18 cellular contexts compared by ENCODE assay signal in genomic region chr17:31051517-31051916, GRCh38. TPM values are rescaled to one million over a fixed set of nuclear protein-coding genes. Genes with fewer than 3 reads are reported as not detected.
DNase-seq lines count a peak whose midpoint lies in the region; ATAC-seq, FAIRE-seq and TF ChIP-seq lines count a peak whose summit lies in the region.
"Had no signal": no experiment of that assay in that cellular context is flagged by ENCODE, and none has a peak within 500 bp of the region (broad histone marks: within the 10 kb centered on the region; RNA-seq: fewer than 3 reads in every experiment).

No MANE protein-coding gene starts in this region.

- FAIRE-seq in GM19239 (lab: Jason Lieb, UNC): peak; percentile 14
- FAIRE-seq: colon had no signal

- DNase-seq in GM19239 (ENCODE audit: insufficient read length, low spot score) (no peak), esophagus squamous epithelium (lab: John Stamatoyannopoulos, UW) (no peak), sciatic nerve (ENCODE audit: low spot score) (no peak), hippocampal formation (lab: John Stamatoyannopoulos, UW) (no peak)
- DNase-seq: activated CD4-positive, alpha-beta T cell treated with anti-CD3 and anti-CD28 coated beads, Interleukin-2, amount 10 ng/mL, durations not matched to agents 7 days and 5 days; activated T-cell treated with anti-CD3 and anti-CD28 coated beads, Interleukin-2, amount 50 U/mL, for 72 hours; midbrain; NCI-H1105 treated with DMSO at 0.1 percent for 48 hours; stimulated activated CD4-positive, alpha-beta T cell treated with anti-CD3 and anti-CD28 coated beads, Interleukin-15, amount 100 ng/mL, for 24 hours; T-helper 9 cell had no signal

- H3K4me1 ChIP-seq in OCI-LY3 (ENCODE audit: low read length) (peaks cover 9% of the 10 kb centered on the region), esophagus squamous epithelium (peaks cover 0 to 26% (median 11%) of the 10 kb centered on the region in 3 donors)
- H3K4me1 ChIP-seq: Peyer's patch, thyroid gland had no signal

- no peak for TF ChIP-seq CTCF in OCI-LY3 (IDR thresholded peaks at IDR 0.05; ENCODE audit: low read depth, low read length)
- no peak for TF ChIP-seq CTCF in esophagus squamous epithelium (IDR thresholded peaks at IDR 0.05)

- 57 to 70% methylated on average over 2 of the region's 2 CpGs for WGBS in esophagus squamous epithelium, 2 donors

- intact Hi-C loops in esophagus squamous epithelium (cut with DNase I) (no loop called here), sciatic nerve (cut with DNase I) (no loop called here)

- H2AFZ ChIP-seq in OCI-LY3 (ENCODE audit: low read depth, low read length): peak overlapping the region; percentile 30; the same call in 1 of the 2 replicates

- TF ChIP-seq POLR2A in esophagus squamous epithelium (IDR thresholded peaks at IDR 0.05): no peak

- ATAC-seq in sciatic nerve (peak; percentile 5), GM19395 (IDR thresholded peaks at IDR 0.05; ENCODE audit: unreplicated experiment) (no peak), HG03521 (IDR thresholded peaks at IDR 0.05; ENCODE audit: unreplicated experiment) (no peak), HG03432 (IDR thresholded peaks at IDR 0.05; ENCODE audit: unreplicated experiment) (no peak)

- no peak overlapping the region for H3K4me3 ChIP-seq in OCI-LY3 (ENCODE audit: low read length)
- no peak overlapping the region for H3K4me3 ChIP-seq in esophagus squamous epithelium
- H3K4me3 ChIP-seq: ovary, Peyer's patch, thyroid gland had no signal

- no peak overlapping the region for H3K4me2 ChIP-seq in OCI-LY3 (ENCODE audit: low read length)

- no peak overlapping the region for H3K9ac ChIP-seq in OCI-LY3 (ENCODE audit: low read length)

- H3K27me3 ChIP-seq in OCI-LY3 (ENCODE audit: low read depth, low read length): no peaks in the 10 kb centered on the region
- no peaks in the 10 kb centered on the region for H3K27me3 ChIP-seq in esophagus squamous epithelium
- H3K27me3 ChIP-seq: ovary, Peyer's patch, thyroid gland had no signal

- no peaks in the 10 kb centered on the region for H3K9me3 ChIP-seq in OCI-LY3 (ENCODE audit: insufficient read depth, low read length)
- no peaks in the 10 kb centered on the region for H3K9me3 ChIP-seq in esophagus squamous epithelium
- H3K9me3 ChIP-seq: ovary, Peyer's patch, thyroid gland had no signal

- no peak overlapping the region for H3K27ac ChIP-seq in OCI-LY3 (ENCODE audit: low read length)
- peak overlapping the region; percentile 51 to 78 (median 61) for H3K27ac ChIP-seq in esophagus squamous epithelium
- H3K27ac ChIP-seq: ovary, Peyer's patch, thyroid gland had no signal

- H4K20me1 ChIP-seq in OCI-LY3 (ENCODE audit: insufficient read depth, low read length): no peaks in the 10 kb centered on the region

- H3K79me2 ChIP-seq in OCI-LY3 (ENCODE audit: low read length): no peaks in the 10 kb centered on the region

- H3K36me3 ChIP-seq in OCI-LY3 (replicated peaks; ENCODE audit: low read depth, low read length) (no peaks in the 10 kb centered on the region), esophagus squamous epithelium (no peaks in the 10 kb centered on the region)
- H3K36me3 ChIP-seq: ovary, Peyer's patch, thyroid gland had no signal

RNA-seq across cellular contexts. Expression of gene NF1, which starts 43.3 kb away (rescaled TPM):
- total RNA-seq in esophagus squamous epithelium (10 to 100 TPM; 15.6 to 48.4 (median 26.9) TPM), sciatic nerve (106 TPM)
